In genomic region chr6:33288942-33289783, GRCh38 we compare ENCODE assay signal across 8 cellular contexts. TPM values are rescaled to one million over a fixed set of nuclear protein-coding genes. Genes with fewer than 3 reads are reported as not detected.
DNase-seq lines count a peak whose midpoint lies in the region; ATAC-seq, FAIRE-seq and TF ChIP-seq lines count a peak whose summit lies in the region.

Gene PFDN6, plus strand, starts transcription at chr6:33289601. Its CDS starts 256 bp downstream, at chr6:33289857.
Gene WDR46, minus strand, starts transcription at chr6:33289239. Its CDS starts 69 bp downstream, at chr6:33289170.

- in situ Hi-C loops in K562 (cut with MboI) = no loop called here

- peaks cover 3% of the 10 kb centered on the region for H3K9me1 ChIP-seq in K562 (ENCODE audit: control insufficient read depth, insufficient read depth, low read length)

- peaks cover 45% of the 10 kb centered on the region for H3K79me2 ChIP-seq in K562 (ENCODE audit: control insufficient read depth, insufficient read depth, low read length)

- peak within 1 kb of the TSS; percentile 98 for H3K4me2 ChIP-seq in K562 (ENCODE audit: insufficient read depth, low read length)

- peak; percentile 89 for TF ChIP-seq POLR2A in K562 (conservative IDR thresholded peaks at IDR 0.05)

- intact Hi-C loops in K562 (cut with micrococcal nuclease) = no loop called here
- intact Hi-C loops in sciatic nerve (cut with DNase I) = no loop called here

- ATAC-seq in GM18519 (IDR thresholded peaks at IDR 0.05; ENCODE audit: low FRiP score, unreplicated experiment) (peak; percentile 64), HG03039 (IDR thresholded peaks at IDR 0.05; ENCODE audit: unreplicated experiment) (peak; percentile 75), K562 (peak; percentile 97), sciatic nerve (peak; percentile 97)

- no peak; the same call in 1 of the 2 replicates for TF ChIP-seq EP300 in K562 (IDR thresholded peaks at IDR 0.05; ENCODE audit: low read length)

- peak within 1 kb of the TSS; percentile 91 to 94 for H3K9ac ChIP-seq in K562 (ENCODE audit: insufficient read depth in 1 of 2, low read depth in 2 of 2, low read length in 2 of 2)

- H2AFZ ChIP-seq in K562 (ENCODE audit: low read depth, low read length) = peak within 1 kb of the TSS; percentile 99

- H3K27ac ChIP-seq in 22Rv1 (peak within 1 kb of the TSS; percentile 70), K562 (ENCODE audit: extremely low read depth, low read depth, low read length) (peak within 1 kb of the TSS; percentile 83)

- CTCF ChIA-PET in K562 (lab: Yijun Ruan, JAX; ENCODE audit: low intra/inter-chr PET ratio) = interaction anchor here (0.6 to 0.7 kb wide), 2 partner anchors 166 to 228 kb away, joined by 3 read pairs; no protein-coding TSS in a partner anchor

- TF ChIP-seq CTCF in 22Rv1 (IDR thresholded peaks at IDR 0.05) (no peak), K562 (IDR thresholded peaks at IDR 0.05 in 2 of 3, conservative IDR thresholded peaks at IDR 0.05 in 1 of 3; ENCODE audit: insufficient read depth in 2 of 3, low read depth in 1 of 3, low read length in 3 of 3) (no peak)

- no TSS peak for BruUV-seq in K562 (replicated peaks; lab: Mats Ljungman, UMichigan)

- DNase-seq in NCI-H2081 (lab: John Stamatoyannopoulos, UW) (peak; percentile 62 to 86), T1000 (lab: John Stamatoyannopoulos, UW) (peak; percentile 77), K562 (ENCODE audit: extremely low read depth in 1 of 4, low spot score in 3 of 4) (peak; percentile 89 to 97 (median 92)), iPS DF 19.7 (ENCODE audit: low read depth, low spot score) (peak; percentile 76), sciatic nerve (ENCODE audit: low spot score) (peak; percentile 88)

- no peak for TF ChIP-seq RAD21 in K562 (CRISPR knock-in tag; conservative IDR thresholded peaks at IDR 0.05 in 1 of 2, IDR thresholded peaks at IDR 0.05 in 1 of 2)

- H3K9me3 ChIP-seq in K562 (replicated peaks; ENCODE audit: control insufficient read depth, insufficient read depth, low read depth, low read length) = no peaks in the 10 kb centered on the region

- POLR2A ChIA-PET in K562 (lab: Yijun Ruan, JAX) = interaction anchor here (0.5 to 7.1 kb wide), 15 partner anchors 8 to 448 kb away, joined by 3 to 90 read pairs (median 4); partner anchors contain the start of genes B3GALT4, CUTA, HSD17B8 and RGL2

- no peaks in the 10 kb centered on the region for H4K20me1 ChIP-seq in K562 (replicated peaks; ENCODE audit: control insufficient read depth, insufficient read depth, low read length)

- H3K36me3 ChIP-seq in K562 (ENCODE audit: control insufficient read depth, insufficient read depth, low read length) = peaks cover 74% of the 10 kb centered on the region

- FAIRE-seq in K562 (lab: Jason Lieb, UNC) = peak; percentile 99

- H3K4me3 ChIP-seq in K562 = peak within 1 kb of the TSS; percentile 76

- WGBS in K562 (ENCODE audit: insufficient coverage, low coverage, missing lambda C conversion rate) = under 1% methylated on average over 39 of the region's 41 CpGs

- peaks cover 13 to 24% of the 10 kb centered on the region in 2 experiments; a peak in 4 of 5 replicates for H3K4me1 ChIP-seq in K562 (replicated peaks in 1 of 2; ENCODE audit: control insufficient read depth in 2 of 2, insufficient read depth in 2 of 2, low read length in 2 of 2)

- H3K27me3 ChIP-seq in K562 (ENCODE audit: control insufficient read depth in 2 of 2, insufficient read depth in 2 of 2, low read length in 2 of 2) = no peaks in the 10 kb centered on the region

TF ChIP-seq in K562, 482 proteins besides CTCF, POLR2A, EP300 and RAD21 (continues in another document):
- TF ChIP-seq ETV1 (tag; conservative IDR thresholded peaks at IDR 0.05; ENCODE audit: low read depth) (peak; percentile 89), PBX2 (CRISPR knock-in tag; IDR thresholded peaks at IDR 0.05; ENCODE audit: low read depth) (no peak), PBX2 (tag; conservative IDR thresholded peaks at IDR 0.05; ENCODE audit: low read depth) (no peak), RBM25 (IDR thresholded peaks at IDR 0.05; ENCODE audit: low read depth, low read length, severe bottlenecking) (peak; percentile 60), ZNF384 (IDR thresholded peaks at IDR 0.05; ENCODE audit: low read depth, low read length) (0 out of 2 replicates have a peak, but pooled peaks have one; percentile 21), ZNF277 (CRISPR knock-in tag; IDR thresholded peaks at IDR 0.05; ENCODE audit: borderline replicate concordance) (no peak), RBM39 (optimal IDR thresholded peaks at IDR 0.05; ENCODE audit: low read depth, low read length) (no peak), BACH1 (tag; IDR thresholded peaks at IDR 0.05) (peak; percentile 78; the same call in 1 of the 2 replicates), ARNT (IDR thresholded peaks at IDR 0.05) (peak in 1 of 2 experiments; percentile 95; a peak in 3 of 4 replicates)

RNA-seq across cellular contexts. Expression of gene PFDN6, which starts in this region (rescaled TPM):
- total RNA-seq in K562 (2011; cell fraction: chromatin; rRNA removed; ENCODE audit: low replicate concordance) = 67.5 and 110 TPM in 2 replicates
- total RNA-seq in K562 (2011; cell fraction: nucleolus; rRNA removed) = 84.5 and 92.7 TPM in 2 replicates
- 89.2 and 96.6 TPM in 2 replicates for total RNA-seq in K562 (2011; cell fraction: nucleoplasm; rRNA removed)
- total RNA-seq in K562 (2014; rRNA removed) (292 and 358 TPM in 2 replicates), K562 (2014; rRNA removed; fragmentation: Illumina TruSeq; extraction: Trizol) (216 and 230 TPM in 2 replicates), K562 (2015; rRNA removed; fragmentation: Illumina TruSeq; extraction: Trizol) (236 and 241 TPM in 2 replicates), K562 (2021) (150 and 172 TPM in 2 replicates), sciatic nerve (27.1 TPM)
- polyA plus RNA-seq in K562 (2011; rRNA removed) (125 and 200 TPM in 2 replicates), K562 (2014; fragmentation: Illumina TruSeq; extraction: Trizol) (301 and 322 TPM in 2 replicates), K562 (2014; fragmentation: Nextera tagmentation; extraction: Ambion mirVana) (1 to 10 TPM; 6.8 to 8.7 TPM), K562 (2014; rRNA removed) (472 and 475 TPM in 2 replicates)
- polyA plus RNA-seq in K562 (2011; cell fraction: cytosol; rRNA removed) = 76.6 and 97.7 TPM in 2 replicates
- polyA plus RNA-seq in K562 (2011; cell fraction: nucleus; rRNA removed) = 182 and 189 TPM in 2 replicates
- 199 and 305 TPM in 2 replicates for polyA plus RNA-seq in K562 (2012)
- 62.1 and 76.4 TPM in 2 replicates for polyA minus RNA-seq in K562 (2011; rRNA and poly(A)+ RNA removed)
- 33.4 and 35.0 TPM in 2 replicates for polyA minus RNA-seq in K562 (2011; cell fraction: cytosol; rRNA and poly(A)+ RNA removed)
- polyA minus RNA-seq in K562 (2011; cell fraction: nucleus; rRNA and poly(A)+ RNA removed) = 42.8 and 58.6 TPM in 2 replicates

RNA-seq across cellular contexts. Expression of gene WDR46, which starts in this region (rescaled TPM):
- total RNA-seq in K562 (2011; cell fraction: chromatin; rRNA removed; ENCODE audit: low replicate concordance) = 140 and 282 TPM in 2 replicates
- 158 and 186 TPM in 2 replicates for total RNA-seq in K562 (2011; cell fraction: nucleolus; rRNA removed)
- 84.4 and 113 TPM in 2 replicates for total RNA-seq in K562 (2011; cell fraction: nucleoplasm; rRNA removed)
- total RNA-seq in K562 (2014; rRNA removed) = 139 and 160 TPM in 2 replicates
- total RNA-seq in K562 (2014; rRNA removed; fragmentation: Illumina TruSeq; extraction: Trizol) = 69.9 and 87.1 TPM in 2 replicates
- total RNA-seq in K562 (2015; rRNA removed; fragmentation: Illumina TruSeq; extraction: Trizol) = 146 TPM in 2 replicates
- total RNA-seq in K562 (2021) = 108 and 117 TPM in 2 replicates
- 51.8 and 80.5 TPM in 2 replicates for polyA plus RNA-seq in K562 (2011; rRNA removed)
- polyA plus RNA-seq in K562 (2011; cell fraction: cytosol; rRNA removed) = 64.4 and 91.4 TPM in 2 replicates
- 147 and 197 TPM in 2 replicates for polyA plus RNA-seq in K562 (2011; cell fraction: nucleus; rRNA removed)
- polyA plus RNA-seq in K562 (2012) = 79.7 and 86.5 TPM in 2 replicates
- polyA plus RNA-seq in K562 (2014; fragmentation: Illumina TruSeq; extraction: Trizol) = 83.4 and 93.1 TPM in 2 replicates
- polyA plus RNA-seq in K562 (2014; fragmentation: Nextera tagmentation; extraction: Ambion mirVana) = 10 to 100 TPM in 1 of 2 experiments, 1 to 10 TPM in 1; 8.9 to 27.6 TPM
- 89.3 and 113 TPM in 2 replicates for polyA plus RNA-seq in K562 (2014; rRNA removed)
- 75.9 and 79.2 TPM in 2 replicates for polyA minus RNA-seq in K562 (2011; rRNA and poly(A)+ RNA removed)
- polyA minus RNA-seq in K562 (2011; cell fraction: cytosol; rRNA and poly(A)+ RNA removed) = 80.6 and 85.6 TPM in 2 replicates
- polyA minus RNA-seq in K562 (2011; cell fraction: nucleus; rRNA and poly(A)+ RNA removed) = 74.7 and 86.1 TPM in 2 replicates
- 32.4 TPM for total RNA-seq in sciatic nerve

Comparison
In these comparisons a context has a peak if more than half of its experiments do, and no peak if none do; other contexts are left out.
1. Peak in every context shown above with its lines: DNase-seq, ATAC-seq, H3K4me3 ChIP-seq and H3K27ac ChIP-seq.